Comparison of ENCODE assay signal across 1 cellular context in genomic region chr3:50358927-50359759, GRCh38.
TF ChIP-seq lines count a peak whose summit lies in the region.

Gene TMEM115, minus strand, starts transcription at chr3:50359521. Its CDS starts 458 bp downstream, at chr3:50359063.

TF ChIP-seq in K562, 482 proteins besides CTCF, POLR2A, EP300 and RAD21 (continued from another document and continues in another):
- no peak for TF ChIP-seq YBX1 (IDR thresholded peaks at IDR 0.05)
- TF ChIP-seq SMARCE1 (IDR thresholded peaks at IDR 0.05) = no peak
- peak; percentile 56; the same call in 1 of the 2 replicates for TF ChIP-seq SREBF1 (IDR thresholded peaks at IDR 0.05; ENCODE audit: borderline replicate concordance, low read depth, low read length)
- TF ChIP-seq GABPA (tag; conservative IDR thresholded peaks at IDR 0.05; ENCODE audit: low read depth) = peak; percentile 93
- peak in 1 of 2 experiments; percentile 72; a peak in 1 of 4 replicates for TF ChIP-seq TEAD1 (CRISPR knock-in tag; IDR thresholded peaks at IDR 0.05)
- TF ChIP-seq ZNF766 (CRISPR knock-in tag; conservative IDR thresholded peaks at IDR 0.05) = peak; percentile 93
- no peak for TF ChIP-seq PHTF2 (CRISPR knock-in tag; IDR thresholded peaks at IDR 0.05)
- no peak for TF ChIP-seq GTF2F1 (IDR thresholded peaks at IDR 0.05; ENCODE audit: low read depth, low read length)
- TF ChIP-seq PCBP2 (IDR thresholded peaks at IDR 0.05; ENCODE audit: low read depth, low read length, poor library complexity, severe bottlenecking) = no peak
- peak; percentile 74; the same call in 1 of the 2 replicates for TF ChIP-seq SP1 (CRISPR knock-in tag; IDR thresholded peaks at IDR 0.05)
- no peak for TF ChIP-seq HEY1 (CRISPR knock-in tag; IDR thresholded peaks at IDR 0.05; ENCODE audit: borderline replicate concordance)
- peak; percentile 89; the same call in 1 of the 2 replicates for TF ChIP-seq SMAD2 (IDR thresholded peaks at IDR 0.05; ENCODE audit: low read depth, low read length)
- peak; percentile 37; the same call in 1 of the 2 replicates for TF ChIP-seq DMBX1 (CRISPR knock-in tag; IDR thresholded peaks at IDR 0.05; ENCODE audit: borderline replicate concordance)
- TF ChIP-seq HINFP (tag; conservative IDR thresholded peaks at IDR 0.05; ENCODE audit: low read depth) = 0 out of 2 replicates have a peak, but pooled peaks have one; percentile 55
- TF ChIP-seq ZNF134 (CRISPR knock-in tag; conservative IDR thresholded peaks at IDR 0.05) = 0 out of 2 replicates have a peak, but pooled peaks have one; percentile 21
- TF ChIP-seq HCFC1 (IDR thresholded peaks at IDR 0.05; ENCODE audit: low read depth, low read length) = peak; percentile 99
- peak; percentile 84 for TF ChIP-seq TFAP4 (CRISPR knock-in tag; IDR thresholded peaks at IDR 0.05; ENCODE audit: borderline replicate concordance)
- TF ChIP-seq PHF20 (IDR thresholded peaks at IDR 0.05; ENCODE audit: partially characterized antibody) = no peak
- TF ChIP-seq NR3C1 (CRISPR knock-in tag; IDR thresholded peaks at IDR 0.05) = 0 out of 2 replicates have a peak, but pooled peaks have one; percentile 51
- TF ChIP-seq ZNF511 (CRISPR knock-in tag; IDR thresholded peaks at IDR 0.05) = peak; percentile 20; the same call in 1 of the 2 replicates
- peak; percentile 39; the same call in 1 of the 2 replicates for TF ChIP-seq C11orf30 (IDR thresholded peaks at IDR 0.05; ENCODE audit: low read depth)
- TF ChIP-seq NFATC3 (IDR thresholded peaks at IDR 0.05) = no peak
- no peak for TF ChIP-seq ETV6 (IDR thresholded peaks at IDR 0.05; ENCODE audit: borderline replicate concordance in 1 of 2, low read depth in 2 of 2, low read length in 1 of 2)
- no peak for TF ChIP-seq ETV6 (CRISPR knock-in tag; IDR thresholded peaks at IDR 0.05; ENCODE audit: borderline replicate concordance)
- TF ChIP-seq BHLHE40 (IDR thresholded peaks at IDR 0.05; ENCODE audit: low read length) = 0 out of 2 replicates have a peak, but pooled peaks have one; percentile 3
- peak; percentile 46; the same call in 1 of the 2 replicates for TF ChIP-seq JUND (IDR thresholded peaks at IDR 0.05; ENCODE audit: borderline replicate concordance, low read depth, low read length)
- TF ChIP-seq JUND (tag; IDR thresholded peaks at IDR 0.05; ENCODE audit: borderline replicate concordance, low read depth, low read length) = peak; percentile 34; the same call in 1 of the 3 replicates
- peak; percentile 67 for TF ChIP-seq JUN (IDR thresholded peaks at IDR 0.05; ENCODE audit: borderline replicate concordance, low read depth, low read length)
- TF ChIP-seq JUN (CRISPR knock-in tag; IDR thresholded peaks at IDR 0.05; ENCODE audit: borderline replicate concordance) = no peak
- TF ChIP-seq ZNF143 (CRISPR knock-in tag; IDR thresholded peaks at IDR 0.05) = peak; percentile 99
- TF ChIP-seq PRDM10 (IDR thresholded peaks at IDR 0.05; ENCODE audit: partially characterized antibody) = peak; percentile 51
- no peak for TF ChIP-seq ILK (tag; IDR thresholded peaks at IDR 0.05; ENCODE audit: borderline replicate concordance, low read depth)
- TF ChIP-seq MTA1 (IDR thresholded peaks at IDR 0.05; ENCODE audit: borderline replicate concordance) = peak; percentile 23; the same call in 1 of the 2 replicates
- no peak for TF ChIP-seq RBM39 (optimal IDR thresholded peaks at IDR 0.05; ENCODE audit: low read depth, low read length)
- TF ChIP-seq USF2 (CRISPR knock-in tag; IDR thresholded peaks at IDR 0.05) = no peak
- TF ChIP-seq KDM4B (IDR thresholded peaks at IDR 0.05; ENCODE audit: borderline replicate concordance in 2 of 2, low read depth in 1 of 2) = 0 out of 4 replicates have a peak, but pooled peaks of 1 of the 2 experiments have one; percentile 53
- peak; percentile 76 for TF ChIP-seq CXXC5 (CRISPR knock-in tag; IDR thresholded peaks at IDR 0.05)
- TF ChIP-seq NCOA6 (IDR thresholded peaks at IDR 0.05) = no peak
- TF ChIP-seq POLR2G (IDR thresholded peaks at IDR 0.05; ENCODE audit: low read depth, low read length) = peak; percentile 74
- TF ChIP-seq BCOR (IDR thresholded peaks at IDR 0.05) = no peak
- TF ChIP-seq ZKSCAN8 (CRISPR knock-in tag; IDR thresholded peaks at IDR 0.05) = no peak
- peak; percentile 74 for TF ChIP-seq ASH1L (IDR thresholded peaks at IDR 0.05; ENCODE audit: borderline replicate concordance, low read depth, partially characterized antibody)
- TF ChIP-seq ZNF239 (CRISPR knock-in tag; IDR thresholded peaks at IDR 0.05) = no peak; the same call in 1 of the 2 replicates
- TF ChIP-seq SMAD3 (CRISPR knock-in tag; conservative IDR thresholded peaks at IDR 0.05) = peak; percentile 59; the same call in 1 of the 2 replicates
- TF ChIP-seq ZNF639 (CRISPR knock-in tag; conservative IDR thresholded peaks at IDR 0.05 in 1 of 2, IDR thresholded peaks at IDR 0.05 in 1 of 2) = peak in 1 of 2 experiments; percentile 77; a peak in 2 of 4 replicates
- 0 out of 2 replicates have a peak, but pooled peaks have one; percentile 11 for TF ChIP-seq ERF (CRISPR knock-in tag; IDR thresholded peaks at IDR 0.05)
- TF ChIP-seq KDM2B (CRISPR knock-in tag; IDR thresholded peaks at IDR 0.05) = no peak
- 0 out of 2 replicates have a peak, but pooled peaks have one; percentile 54 for TF ChIP-seq HNRNPL (IDR thresholded peaks at IDR 0.05; ENCODE audit: low read depth, low read length)
- peak; percentile 67 for TF ChIP-seq MEIS2 (IDR thresholded peaks at IDR 0.05; ENCODE audit: partially characterized antibody)
- no peak for TF ChIP-seq MEF2A (IDR thresholded peaks at IDR 0.05; ENCODE audit: control insufficient read depth, low read depth, low read length)
- 0 out of 4 replicates have a peak, but pooled peaks of 1 of the 2 experiments have one; percentile 18 for TF ChIP-seq TBL1XR1 (IDR thresholded peaks at IDR 0.05; ENCODE audit: low read length in 2 of 2)
- no peak for TF ChIP-seq SNIP1 (IDR thresholded peaks at IDR 0.05; ENCODE audit: low read depth)
- peak; percentile 80 for TF ChIP-seq FOXJ2 (tag; IDR thresholded peaks at IDR 0.05)
- peak; percentile 77; the same call in 1 of the 2 replicates for TF ChIP-seq ESRRA (IDR thresholded peaks at IDR 0.05; ENCODE audit: borderline replicate concordance, low read depth)
- peak; percentile 51 for TF ChIP-seq PCBP1 (IDR thresholded peaks at IDR 0.05; ENCODE audit: low read depth, low read length, poor library complexity, severe bottlenecking)
- TF ChIP-seq E2F6 (IDR thresholded peaks at IDR 0.05; ENCODE audit: borderline replicate concordance in 1 of 2, extremely low read depth in 1 of 2, insufficient read depth in 1 of 2, insufficient read length in 1 of 2, low read depth in 1 of 2, low read length in 1 of 2, poor library complexity in 1 of 2, severe bottlenecking in 1 of 2) = peak in 1 of 2 experiments; percentile 56
- peak; percentile 64 for TF ChIP-seq ATF7 (IDR thresholded peaks at IDR 0.05)
- peak; percentile 49 for TF ChIP-seq USF1 (CRISPR knock-in tag; IDR thresholded peaks at IDR 0.05)
- TF ChIP-seq NONO (IDR thresholded peaks at IDR 0.05; ENCODE audit: low read depth in 2 of 2, low read length in 1 of 2) = no peak
- no peak for TF ChIP-seq TCFL5 (CRISPR knock-in tag; conservative IDR thresholded peaks at IDR 0.05)
- TF ChIP-seq ZBTB9 (CRISPR knock-in tag; IDR thresholded peaks at IDR 0.05) = peak; percentile 64
- no peak for TF ChIP-seq TEAD2 (tag; IDR thresholded peaks at IDR 0.05)
- TF ChIP-seq FUS (optimal IDR thresholded peaks at IDR 0.05; ENCODE audit: low read depth, low read length) = no peak
